ENCODE assay signal across 9 cellular contexts in genomic region chr12:47837190-47838171, GRCh38. TPM values are rescaled to one million over a fixed set of nuclear protein-coding genes. Genes with fewer than 3 reads are reported as not detected.
DNase-seq lines count a peak whose midpoint lies in the region; ATAC-seq, FAIRE-seq and TF ChIP-seq lines count a peak whose summit lies in the region.
"Had no signal": no experiment of that assay in that cellular context is flagged by ENCODE, and none has a peak within 500 bp of the region (broad histone marks: within the 10 kb centered on the region; RNA-seq: fewer than 3 reads in every experiment).

No MANE protein-coding gene starts in this region.

- H3K4me2 ChIP-seq in osteoblast (ENCODE audit: insufficient read depth, low read length), result no peak overlapping the region

- H4K20me1 ChIP-seq in osteoblast (ENCODE audit: insufficient read depth, low read length), result peaks cover 2% of the 10 kb centered on the region

- no peak for TF ChIP-seq EP300 in Ishikawa (IDR thresholded peaks at IDR 0.05; ENCODE audit: borderline replicate concordance)

- no peaks in the 10 kb centered on the region for H3K4me1 ChIP-seq in osteoblast (ENCODE audit: insufficient read depth, low read length)

- no peaks in the 10 kb centered on the region for H3K9me3 ChIP-seq in osteoblast (ENCODE audit: low read depth, low read length)

- H3K4me3 ChIP-seq in osteoblast (ENCODE audit: insufficient read depth, low read length), result no peak overlapping the region
- H3K4me3 ChIP-seq: SK-N-MC had no signal

- DNase-seq in DMS79 (lab: John Stamatoyannopoulos, UW) (peak; percentile 17), RKO (ENCODE audit: low spot score) (peak; percentile 74), frontal cortex (ENCODE audit: low spot score in 2 of 2) (peak; percentile 66 to 69), osteoblast (ENCODE audit: insufficient read length, low spot score, missing footprints) (peak; percentile 92), amniotic stem cell (lab: John Stamatoyannopoulos, UW) (no peak)
- peak in 3 of 4 experiments; percentile 30 to 62 (median 32) for DNase-seq in activated naive CD4-positive, alpha-beta T cell (lab: John Stamatoyannopoulos, UW)

- peak; percentile 89 for TF ChIP-seq CTCF in osteoblast (IDR thresholded peaks at IDR 0.05; ENCODE audit: extremely low read depth, low read depth, low read length)

- H3K36me3 ChIP-seq in osteoblast (ENCODE audit: insufficient read depth, low read length), result no peaks in the 10 kb centered on the region

- no peak overlapping the region for H2AFZ ChIP-seq in osteoblast (ENCODE audit: low read length)

- peak; percentile 98 for TF ChIP-seq RAD21 in Ishikawa (IDR thresholded peaks at IDR 0.05; ENCODE audit: low read depth)

- H3K27me3 ChIP-seq in osteoblast (ENCODE audit: insufficient read depth, low read length), result no peaks in the 10 kb centered on the region

- H3K79me2 ChIP-seq in osteoblast (ENCODE audit: insufficient read depth, low read length), result no peaks in the 10 kb centered on the region

- no peak overlapping the region for H3K27ac ChIP-seq in osteoblast (ENCODE audit: low read depth, low read length)
- H3K27ac ChIP-seq: SK-N-MC had no signal

- no peak for FAIRE-seq in frontal cortex (lab: Jason Lieb, UNC)

- no peak for ATAC-seq in HG03521 (IDR thresholded peaks at IDR 0.05; ENCODE audit: unreplicated experiment)

TF ChIP-seq in Ishikawa, 13 proteins besides CTCF, POLR2A, EP300 and RAD21:
- TF ChIP-seq, protein P1, sequence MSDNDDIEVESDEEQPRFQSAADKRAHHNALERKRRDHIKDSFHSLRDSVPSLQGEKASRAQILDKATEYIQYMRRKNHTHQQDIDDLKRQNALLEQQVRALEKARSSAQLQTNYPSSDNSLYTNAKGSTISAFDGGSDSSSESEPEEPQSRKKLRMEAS (IDR thresholded peaks at IDR 0.05), result peak; percentile 44; the same call in 1 of the 2 replicates
- TF ChIP-seq NFIC (IDR thresholded peaks at IDR 0.05) (0 out of 2 replicates have a peak, but pooled peaks have one; percentile 17), USF1 (IDR thresholded peaks at IDR 0.05) (no peak)

RNA-seq across cellular contexts. Expression of gene HDAC7, which starts 17.8 kb away (rescaled TPM):
- total RNA-seq in frontal cortex (4.9 TPM), osteoblast (39.8 and 41.3 TPM in 2 replicates)
